In the genomic region with DNA sequence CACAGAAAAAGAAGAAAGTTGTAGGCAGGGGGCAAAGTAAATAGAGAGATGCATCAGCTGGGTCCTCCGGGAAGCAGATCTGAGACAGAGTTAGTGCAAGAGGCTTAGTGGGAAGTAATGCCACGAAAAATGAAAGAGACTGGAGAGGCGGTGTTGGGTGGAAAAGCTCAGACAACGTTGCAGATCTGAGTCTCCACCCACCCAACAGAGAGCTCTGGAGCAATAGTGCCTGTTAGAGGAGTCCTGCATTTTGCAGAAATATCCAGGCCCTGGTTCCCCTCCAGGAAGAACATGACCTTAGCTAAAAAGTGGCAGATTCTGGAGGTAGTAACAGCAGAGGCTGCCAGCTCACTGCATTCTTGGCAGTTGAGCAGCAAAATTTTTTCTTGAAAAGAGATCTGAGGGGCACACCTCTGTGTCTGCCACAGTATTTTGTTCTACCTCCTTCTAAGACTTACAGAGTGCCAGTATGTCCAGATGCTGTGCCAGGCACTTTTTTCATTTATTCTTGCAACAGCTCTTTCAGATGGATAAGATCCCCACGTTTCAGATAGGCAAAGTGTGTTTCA, we compare ENCODE assay signal across 14 cellular contexts. TPM values are rescaled to one million over a fixed set of nuclear protein-coding genes. Genes with fewer than 3 reads are reported as not detected.
A peak's percentile ranks its signal among the peaks of the same experiment; 100 is the strongest.
DNase-seq lines count a peak whose midpoint lies in the region; ATAC-seq, FAIRE-seq and TF ChIP-seq lines count a peak whose summit lies in the region.
"Had no signal": no experiment of that assay in that cellular context is flagged by ENCODE, and none has a peak within 500 bp of the region (broad histone marks: within the 10 kb centered on the region; RNA-seq: fewer than 3 reads in every experiment).

No MANE protein-coding gene starts in this region.

- no peak overlapping the region for H3K23ac ChIP-seq in H1 (ENCODE audit: insufficient read length)

- in situ Hi-C loops in Panc1 (cut with HindIII; ENCODE audit: low pct_unique_long_range_greater_than_20kb, low sequenced_read_pairs): no loop called here

- TF ChIP-seq POLR2A in H1 (IDR thresholded peaks at IDR 0.05; ENCODE audit: control extremely low read depth in 1 of 2, low read depth in 2 of 2, low read length in 2 of 2): no peak

- H2AFZ ChIP-seq in H1 (ENCODE audit: low read length): peak overlapping the region; percentile 58; the same call in 1 of the 2 replicates

- H3K79me2 ChIP-seq in H1 (ENCODE audit: control insufficient read depth in 1 of 2, insufficient read depth in 2 of 2, low read length in 2 of 2): no peaks in the 10 kb centered on the region

- H3K27ac ChIP-seq in Panc1 (ENCODE audit: low read length): peak overlapping the region; percentile 95
- H3K27ac ChIP-seq in H1 (ENCODE audit: low read depth, low read length): no peak overlapping the region
- H3K27ac ChIP-seq: BLaER1, thyroid gland, WERI-Rb-1 had no signal

- TF ChIP-seq CTCF in Panc1 (IDR thresholded peaks at IDR 0.05): no peak
- no peak for TF ChIP-seq CTCF in H1 (IDR thresholded peaks at IDR 0.05; ENCODE audit: control extremely low read depth in 1 of 3, insufficient read depth in 1 of 3, low read depth in 1 of 3, low read length in 3 of 3)
- TF ChIP-seq CTCF in osteocyte (IDR thresholded peaks at IDR 0.05): no peak

- no peaks in the 10 kb centered on the region for H3K9me3 Mint-ChIP-seq in osteocyte (ENCODE audit: unreplicated experiment)

- no TSS peak for BruUV-seq in Panc1 (replicated peaks; lab: Mats Ljungman, UMichigan)

- no peaks in the 10 kb centered on the region for H4K20me1 ChIP-seq in H1 (replicated peaks in 1 of 2; ENCODE audit: control insufficient read depth in 1 of 2, insufficient read depth in 2 of 2, low read length in 2 of 2)
- H4K20me1 ChIP-seq: BLaER1 had no signal

- no peaks in the 10 kb centered on the region for H3K23me2 ChIP-seq in H1 (ENCODE audit: low read depth, low read length)

- H4K8ac ChIP-seq in H1 (ENCODE audit: extremely low read depth, insufficient read depth, low read length): no peak overlapping the region

- no peak overlapping the region for H3K9ac ChIP-seq in H1 (replicated peaks in 1 of 4; ENCODE audit: extremely low read depth in 1 of 4, low read depth in 3 of 4, low read length in 3 of 4)
- H3K9ac ChIP-seq: BLaER1 had no signal

- no peak overlapping the region for H4K5ac ChIP-seq in H1 (ENCODE audit: insufficient read length, low read depth, low read length)

- H3K27me3 ChIP-seq in Panc1 (ENCODE audit: control insufficient read depth, insufficient read depth, low read length): no peaks in the 10 kb centered on the region
- no peaks in the 10 kb centered on the region for H3K27me3 ChIP-seq in H1 (replicated peaks in 1 of 4; ENCODE audit: control insufficient read depth in 3 of 4, extremely low read depth in 1 of 4, insufficient read depth in 3 of 4, low read length in 3 of 4)
- H3K27me3 ChIP-seq: BLaER1, thyroid gland had no signal

- no peak overlapping the region for H2BK120ac ChIP-seq in H1 (replicated peaks; ENCODE audit: low read depth, low read length)

- H2AK5ac ChIP-seq in H1 (ENCODE audit: low read depth, low read length): no peak overlapping the region

- H3K4me1 Mint-ChIP-seq in osteocyte (ENCODE audit: unreplicated experiment): peaks cover 31% of the 10 kb centered on the region

- FAIRE-seq in H1 (lab: Jason Lieb, UNC): no peak

- no peak overlapping the region for H3K4ac ChIP-seq in H1 (replicated peaks; ENCODE audit: insufficient read length, low read depth, low read length)

- no peak overlapping the region for H2BK15ac ChIP-seq in H1 (ENCODE audit: low read length)

- TF ChIP-seq RAD21 in H1 (IDR thresholded peaks at IDR 0.05 in 1 of 2, conservative IDR thresholded peaks at IDR 0.05 in 1 of 2; ENCODE audit: low read depth in 2 of 2, low read length in 2 of 2): no peak

- no peak overlapping the region for H3K4me3 Mint-ChIP-seq in osteocyte (ENCODE audit: unreplicated experiment)

- CTCF ChIA-PET in Panc1 (lab: Charles Lee): interaction anchor here (0.6 to 3.0 kb wide), 3 partner anchors 35 to 324 kb away, joined by 3 to 12 read pairs (median 6); no protein-coding TSS in a partner anchor
- CTCF ChIA-PET in H1 (lab: Charles Lee; ENCODE audit: partially characterized antibody): interaction anchor here (0.7 to 10.2 kb wide), 13 partner anchors 11 to 377 kb away, joined by 3 to 214 read pairs (median 5); no protein-coding TSS in a partner anchor

- POLR2A ChIA-PET in Panc1 (lab: Charles Lee) (no interaction called here), H1 (lab: Charles Lee; ENCODE audit: partially characterized antibody) (no interaction called here)

- ATAC-seq in Panc1: peak; percentile 31
- no peak for ATAC-seq in GM18520 (IDR thresholded peaks at IDR 0.05; ENCODE audit: unreplicated experiment)

- H3K18ac ChIP-seq in H1 (ENCODE audit: extremely low read depth, low read length): no peak overlapping the region

- no peak overlapping the region for H2BK12ac ChIP-seq in H1 (ENCODE audit: low read depth, low read length)

- TF ChIP-seq EP300 in H1 (IDR thresholded peaks at IDR 0.05; ENCODE audit: borderline replicate concordance in 1 of 2, low read depth in 2 of 2, low read length in 2 of 2): no peak

- H4K91ac ChIP-seq in H1 (replicated peaks; ENCODE audit: insufficient read length, low read length): no peak overlapping the region

- H3K14ac ChIP-seq in H1 (ENCODE audit: insufficient read length): no peak overlapping the region

- H3K9me3 ChIP-seq in Panc1 (ENCODE audit: control insufficient read depth, insufficient read depth, low read depth, low read length) (no peaks in the 10 kb centered on the region), H1 (ENCODE audit: insufficient read depth in 2 of 2, low read depth in 1 of 2, low read length in 1 of 2) (no peaks in the 10 kb centered on the region)
- H3K9me3 ChIP-seq: BLaER1, thyroid gland had no signal

- no peaks in the 10 kb centered on the region for H3K36me3 ChIP-seq in Panc1 (ENCODE audit: control insufficient read depth, insufficient read depth, low read length)
- H3K36me3 ChIP-seq in H1 (ENCODE audit: control insufficient read depth in 2 of 4, insufficient read depth in 4 of 4, low read length in 3 of 4): no peaks in the 10 kb centered on the region
- H3K36me3 ChIP-seq: BLaER1, thyroid gland, WERI-Rb-1 had no signal

- intact Hi-C loops in Panc1 (cut with micrococcal nuclease; ENCODE audit: unreplicated experiment): loop anchor here (2.0 to 5.0 kb wide), 4 partner anchors 29 to 378 kb away; no protein-coding TSS in a partner anchor

- no peak overlapping the region for H3K4me2 ChIP-seq in H1 (ENCODE audit: insufficient read depth in 1 of 2, low read depth in 2 of 2, low read length in 2 of 2)
- H3K4me2 ChIP-seq: BLaER1 had no signal

- H3K36me3 Mint-ChIP-seq in osteocyte (ENCODE audit: unreplicated experiment): no peaks in the 10 kb centered on the region

- H3K56ac ChIP-seq in H1 (replicated peaks; ENCODE audit: insufficient read length, low read depth, low read length): no peak overlapping the region

- H3K4me3 ChIP-seq in Panc1 (ENCODE audit: low read depth in 2 of 2, low read length in 2 of 2): no peak overlapping the region
- H3K4me3 ChIP-seq in H1 (ENCODE audit: extremely low read depth in 1 of 4, insufficient read depth in 2 of 4, low read depth in 3 of 4, low read length in 4 of 4): no peak overlapping the region
- H3K4me3 ChIP-seq: BLaER1, thyroid gland had no signal

- DNase-seq in CD1c-positive myeloid dendritic cell (ENCODE audit: extremely low spot score) (peak; percentile 62), Panc1 (ENCODE audit: low read depth, low spot score) (no peak), H1 (ENCODE audit: low read depth in 1 of 2, low spot score in 2 of 2) (no peak), osteocyte (ENCODE audit: extremely low spot score, unreplicated experiment) (no peak), LoVo (ENCODE audit: low spot score) (no peak), NCI-H187 treated with DMSO at 0.1 percent for 48 hours (lab: John Stamatoyannopoulos, UW) (no peak)
- DNase-seq in activated effector memory CD4-positive, alpha-beta T cell treated with anti-CD3 and anti-CD28 coated beads, Interleukin-2, amount 50 U/mL, for 16 hours: no peak
- DNase-seq: activated CD8-positive, alpha-beta memory T cell treated with anti-CD3 and anti-CD28 coated beads, Interleukin-2, amount 50 U/mL, for 48 hours; dermis blood vessel endothelial cell; NCI-H1048; WERI-Rb-1 had no signal

- H2BK20ac ChIP-seq in H1 (ENCODE audit: low read length): no peak overlapping the region

- peak overlapping the region; percentile 43 for H3K27ac Mint-ChIP-seq in osteocyte (ENCODE audit: unreplicated experiment)

- H3K27me3 Mint-ChIP-seq in osteocyte (ENCODE audit: unreplicated experiment): no peaks in the 10 kb centered on the region

- peaks cover 56% of the 10 kb centered on the region for H3K4me1 ChIP-seq in Panc1 (ENCODE audit: control insufficient read depth, insufficient read depth, low read length)
- peaks cover 0 to 5% (median 0%) of the 10 kb centered on the region in 4 experiments; a peak in 2 of 7 replicates for H3K4me1 ChIP-seq in H1 (replicated peaks in 1 of 4; ENCODE audit: control insufficient read depth in 3 of 4, insufficient read depth in 4 of 4, low read length in 3 of 4)

- H2BK5ac ChIP-seq in H1 (ENCODE audit: low read depth, low read length): no peak overlapping the region

- H3K79me1 ChIP-seq in H1 (ENCODE audit: low read depth, low read length): no peaks in the 10 kb centered on the region

- 77% methylated on average over 5 of the region's 5 CpGs; no CpG with 5 or more reads in 1 of the 2 experiments for WGBS in H1 (ENCODE audit: extremely low coverage in 1 of 2, insufficient coverage in 1 of 2, insufficient read length in 1 of 2, insufficient replicate concordance in 2 of 2, low coverage in 1 of 2, low lambda C conversion rate in 2 of 2, missing lambda C conversion rate in 1 of 2), 2 experiments

RNA-seq across cellular contexts. Expression of a gene that starts 27.7 kb away (rescaled TPM):
- total RNA-seq in Panc1 (2021; ENCODE audit: unreplicated experiment): 65.4 TPM
- 29.2 TPM for polyA plus RNA-seq in Panc1 (2012; ENCODE audit: insufficient read length)
- 0.15 and 0.20 TPM in 2 replicates for total RNA-seq in H1 (2021; fragmentation: NEBNext Ultra II Directional; extraction: Animal tissue kit (Norgen Biotek cat#: 25700))
- 0.02 and 0.08 TPM in 2 replicates for polyA plus RNA-seq in H1 (2011; rRNA removed)
- polyA plus RNA-seq in H1 (2011; cell fraction: cytosol; rRNA removed): 0.08 TPM
- 0.06 TPM for polyA plus RNA-seq in H1 (2011; cell fraction: nucleus; rRNA removed)
- polyA plus RNA-seq in H1 (2012, experiment 1 of 2): 0.04 to 0.40 TPM (median 0.11 TPM) in 3 of 4 replicates, not detected in the other
- not detected for polyA plus RNA-seq in H1 (2012, experiment 2 of 2)
- 0.08 TPM for polyA plus RNA-seq in H1 (2013, experiment 1 of 2)
- polyA plus RNA-seq in H1 (2013, experiment 2 of 2): 0.06 TPM
- polyA minus RNA-seq in H1 (2011; rRNA and poly(A)+ RNA removed): 0.13 and 0.15 TPM in 2 replicates
- polyA minus RNA-seq in H1 (2011; cell fraction: cytosol; rRNA and poly(A)+ RNA removed): not detected
- polyA minus RNA-seq in H1 (2011; cell fraction: nucleus; rRNA and poly(A)+ RNA removed): 0.20 TPM
- 1.0 and 1.5 TPM in 2 replicates for total RNA-seq in osteocyte

RNA-seq across cellular contexts. Expression of a gene that starts 57.4 kb away (rescaled TPM):
- total RNA-seq in Panc1 (2021; ENCODE audit: unreplicated experiment) (76.8 TPM), osteocyte (46.0 and 51.3 TPM in 2 replicates)
- polyA plus RNA-seq in Panc1 (2012; ENCODE audit: insufficient read length): 29.4 TPM
- total RNA-seq in H1 (2021; fragmentation: NEBNext Ultra II Directional; extraction: Animal tissue kit (Norgen Biotek cat#: 25700)): 22.3 and 24.7 TPM in 2 replicates
- polyA plus RNA-seq in H1 (2011; rRNA removed): 12.4 and 18.4 TPM in 2 replicates
- 16.2 TPM for polyA plus RNA-seq in H1 (2011; cell fraction: cytosol; rRNA removed)
- 12.5 TPM for polyA plus RNA-seq in H1 (2011; cell fraction: nucleus; rRNA removed)
- 12.4 to 23.2 TPM (median 15.9 TPM) in 4 replicates for polyA plus RNA-seq in H1 (2012, experiment 1 of 2)
- 0.76 TPM for polyA plus RNA-seq in H1 (2012, experiment 2 of 2)
- 17.7 TPM for polyA plus RNA-seq in H1 (2013, experiment 1 of 2)
- 17.6 TPM for polyA plus RNA-seq in H1 (2013, experiment 2 of 2)
- 24.9 and 44.4 TPM in 2 replicates for polyA minus RNA-seq in H1 (2011; rRNA and poly(A)+ RNA removed)
- 8.4 TPM for polyA minus RNA-seq in H1 (2011; cell fraction: cytosol; rRNA and poly(A)+ RNA removed)
- polyA minus RNA-seq in H1 (2011; cell fraction: nucleus; rRNA and poly(A)+ RNA removed): 45.5 TPM

Comparison
In these comparisons a context has a peak if more than half of its experiments do, and no peak if none do; other contexts are left out.
1. RNA of a gene that starts 27.7 kb away (total RNA-seq): 65.4 TPM in Panc1 (single experiment); 1.0 to 1.5 TPM in osteocyte and 0.15 to 0.20 TPM in H1; every median in the first group is over 10 times any median in the second.